Comparison of ENCODE assay signal across 9 cellular contexts in genomic region chr19:7923295-7924191, GRCh38. TPM values are rescaled to one million over a fixed set of nuclear protein-coding genes. Genes with fewer than 3 reads are reported as not detected.
DNase-seq lines count a peak whose midpoint lies in the region; ATAC-seq and TF ChIP-seq lines count a peak whose summit lies in the region.
"Had no signal": no experiment of that assay in that cellular context is flagged by ENCODE, and none has a peak within 500 bp of the region (broad histone marks: within the 10 kb centered on the region; RNA-seq: fewer than 3 reads in every experiment).

No MANE protein-coding gene starts in this region.

- no peaks in the 10 kb centered on the region for H3K27me3 ChIP-seq in DND-41 (ENCODE audit: insufficient read depth, low read length, poor library complexity)

- peaks cover 33% of the 10 kb centered on the region for H3K36me3 ChIP-seq in DND-41 (ENCODE audit: insufficient read depth, low read length)

- ATAC-seq in DND-41 (ENCODE audit: insufficient read depth, low read depth), result no peak

- H3K9ac ChIP-seq in DND-41 (ENCODE audit: low read depth, low read length), result no peak overlapping the region

- no peaks in the 10 kb centered on the region for H3K9me3 ChIP-seq in DND-41 (ENCODE audit: insufficient read depth, low read length, severe bottlenecking)
- H3K9me3 ChIP-seq: Caco-2 had no signal

- DNase-seq in DND-41 (no peak), caudate nucleus (lab: John Stamatoyannopoulos, UW) (peak in 38 of 61 donors; percentile 13 to 86 (median 64)), occipital lobe (lab: John Stamatoyannopoulos, UW) (peak; percentile 43), A172 (ENCODE audit: low spot score) (no peak), SHP77 treated with DMSO at 0.1 percent for 48 hours (lab: John Stamatoyannopoulos, UW) (no peak), GDM1 (lab: John Stamatoyannopoulos, UW) (no peak)
- DNase-seq: activated T-cell treated with anti-CD3 and anti-CD28 coated beads for 4 hours, Caco-2, T1000 had no signal

- H3K4me1 ChIP-seq in DND-41 (ENCODE audit: insufficient read depth, low read length), result peaks cover 50% of the 10 kb centered on the region

- H3K27ac ChIP-seq in DND-41 (ENCODE audit: low read length), result no peak overlapping the region
- H3K27ac ChIP-seq in caudate nucleus (ENCODE audit: low read depth, low read length), result peak overlapping the region; percentile 62

- no peak overlapping the region for H3K4me3 ChIP-seq in DND-41 (ENCODE audit: low read depth in 1 of 2, low read length in 2 of 2)

- TF ChIP-seq CTCF in DND-41 (IDR thresholded peaks at IDR 0.05; ENCODE audit: borderline replicate concordance, extremely low read depth, low read length, poor library complexity, severe bottlenecking), result no peak

- peaks cover 48% of the 10 kb centered on the region for H4K20me1 ChIP-seq in DND-41 (ENCODE audit: insufficient read depth, low read length)

- H3K4me2 ChIP-seq in DND-41 (ENCODE audit: insufficient read depth, low read length), result peak overlapping the region; percentile 99; the same call in 1 of the 2 replicates

- H2AFZ ChIP-seq in DND-41 (ENCODE audit: low read depth, low read length), result no peak overlapping the region

- H3K79me2 ChIP-seq in DND-41 (ENCODE audit: insufficient read depth, low read length), result peaks cover 9% of the 10 kb centered on the region

RNA-seq across cellular contexts. Expression of gene CTXN1, which starts 2.4 kb away (rescaled TPM):
- 15.4 TPM for total RNA-seq in occipital lobe
- 24.3 and 37.0 TPM in 2 replicates for total RNA-seq in A172 (2014; rRNA removed; shearing (Covaris generic))

RNA-seq across cellular contexts. Expression of gene SNAPC2, which starts 3.4 kb away (rescaled TPM):
- 6.2 TPM for total RNA-seq in occipital lobe
- 30.6 and 44.5 TPM in 2 replicates for total RNA-seq in A172 (2014; rRNA removed; shearing (Covaris generic))

RNA-seq across cellular contexts. Expression of gene TGFBR3L, which starts 8.9 kb away (rescaled TPM):
- total RNA-seq in occipital lobe, result not detected
- total RNA-seq in A172 (2014; rRNA removed; shearing (Covaris generic)), result 0.34 TPM in 1 of 2 replicates, not detected in the other

RNA-seq across cellular contexts. Expression of gene MAP2K7, which starts 19.9 kb away (rescaled TPM):
- total RNA-seq in occipital lobe, result 6.7 TPM
- 7.1 and 12.7 TPM in 2 replicates for total RNA-seq in A172 (2014; rRNA removed; shearing (Covaris generic))

RNA-seq across cellular contexts. Expression of gene TIMM44, which starts 19.9 kb away (rescaled TPM):
- total RNA-seq in occipital lobe, result 20.9 TPM
- 82.0 and 92.0 TPM in 2 replicates for total RNA-seq in A172 (2014; rRNA removed; shearing (Covaris generic))

Comparison
In these comparisons a context has a peak if more than half of its experiments do, and no peak if none do; other contexts are left out.
1. DNase-seq: peak in caudate nucleus (38 of 61) and occipital lobe (single experiment); none in DND-41 (single experiment), A172 (single experiment), SHP77 treated with DMSO at 0.1 percent for 48 hours (single experiment) and GDM1 (single experiment).